Comparison of ENCODE assay signal across 9 cellular contexts in the genomic region with DNA sequence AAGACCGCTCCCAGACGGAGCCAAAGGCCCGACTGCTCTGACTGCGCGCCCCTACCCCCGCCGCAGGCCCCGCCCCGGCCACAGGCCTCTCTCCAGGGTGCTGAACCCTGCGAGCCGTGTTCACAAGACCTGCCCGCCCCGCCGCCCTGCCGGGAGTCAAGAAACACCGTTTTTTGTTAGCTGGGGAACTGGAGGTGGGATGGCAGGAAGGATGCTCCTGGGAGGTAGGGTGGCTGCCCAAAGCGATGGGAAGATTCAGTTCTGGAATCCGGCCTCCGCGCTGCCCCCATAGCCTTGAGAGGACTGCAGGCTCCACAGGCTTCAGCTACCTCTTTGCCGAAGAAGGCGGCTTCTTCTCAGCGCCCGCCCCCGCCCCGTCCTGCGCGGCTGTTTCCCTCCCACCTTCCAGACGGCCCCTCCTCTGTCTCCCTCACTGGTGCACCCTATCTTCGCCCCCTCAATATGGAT. TPM values are rescaled to one million over a fixed set of nuclear protein-coding genes. Genes with fewer than 3 reads are reported as not detected.
DNase-seq lines count a peak whose midpoint lies in the region; ATAC-seq, FAIRE-seq and TF ChIP-seq lines count a peak whose summit lies in the region.
"Had no signal": no experiment of that assay in that cellular context is flagged by ENCODE, and none has a peak within 500 bp of the region (broad histone marks: within the 10 kb centered on the region; RNA-seq: fewer than 3 reads in every experiment).

No MANE protein-coding gene starts in this region.

- H3K9me3 Mint-ChIP-seq in activated B cell treated with CpG ODN at 0.5 μM for 24 hours, result no peaks in the 10 kb centered on the region
- H3K9me3 Mint-ChIP-seq: stimulated activated naive CD8-positive, alpha-beta T cell treated with anti-CD3 and anti-CD28 coated beads, Interleukin-15, Interleukin-2, amounts not matched to agents 100 ng/mL and 50 ng/mL, for 24 hours had no signal

- FAIRE-seq in bronchial epithelial cell (lab: Jason Lieb, UNC), result no peak

- H3K4me3 Mint-ChIP-seq in activated B cell treated with CpG ODN at 0.5 μM for 24 hours, result no peak overlapping the region
- H3K4me3 Mint-ChIP-seq: stimulated activated naive CD8-positive, alpha-beta T cell treated with anti-CD3 and anti-CD28 coated beads, Interleukin-15, Interleukin-2, amounts not matched to agents 100 ng/mL and 50 ng/mL, for 24 hours had no signal

- H3K27me3 Mint-ChIP-seq in activated B cell treated with CpG ODN at 0.5 μM for 24 hours, result peaks cover 39% of the 10 kb centered on the region

- H3K27me3 ChIP-seq in bronchial epithelial cell (ENCODE audit: control insufficient read depth, insufficient read depth, low read length), result peaks cover 21% of the 10 kb centered on the region

- intact Hi-C loops in activated B cell treated with CpG ODN at 0.5 μM for 24 hours (cut with micrococcal nuclease), result no loop called here

- DNase-seq in SIG-M5 treated with dmso at 0.1 percent for 504 hours (lab: John Stamatoyannopoulos, UW; ENCODE audit: unreplicated experiment) (peak; percentile 15), SIG-M5 (lab: John Stamatoyannopoulos, UW) (no peak), activated B cell treated with CpG ODN at 0.5 μM for 24 hours (peak; percentile 59), bronchial epithelial cell (ENCODE audit: low read depth) (peak; percentile 27), medulla oblongata (ENCODE audit: extremely low spot score) (peak; percentile 26)
- peak; percentile 54 for DNase-seq in stimulated activated CD8-positive, alpha-beta memory T cell treated with anti-CD3 and anti-CD28 coated beads, Interleukin-7, amount 100 ng/mL, for 24 hours (ENCODE audit: low read depth)

- H3K27ac Mint-ChIP-seq in activated B cell treated with CpG ODN at 0.5 μM for 24 hours, result no peak overlapping the region
- H3K27ac Mint-ChIP-seq: stimulated activated naive CD8-positive, alpha-beta T cell treated with anti-CD3 and anti-CD28 coated beads, Interleukin-15, Interleukin-2, amounts not matched to agents 100 ng/mL and 50 ng/mL, for 24 hours had no signal

- H3K4me1 Mint-ChIP-seq in activated B cell treated with CpG ODN at 0.5 μM for 24 hours, result peaks cover 27% of the 10 kb centered on the region

- H3K36me3 Mint-ChIP-seq in activated B cell treated with CpG ODN at 0.5 μM for 24 hours (ENCODE audit: low read depth), result no peaks in the 10 kb centered on the region

- CTCF ChIA-PET in activated B cell treated with CpG ODN at 0.5 μM for 24 hours (lab: Charles Lee), result no interaction called here

- ATAC-seq in activated B cell treated with CpG ODN at 0.5 μM for 24 hours (ENCODE audit: low read depth) (peak; percentile 89), GM21515 (IDR thresholded peaks at IDR 0.05; ENCODE audit: unreplicated experiment) (no peak), GM19351 (IDR thresholded peaks at IDR 0.05; ENCODE audit: unreplicated experiment) (no peak)

- no peaks in the 10 kb centered on the region for H3K36me3 ChIP-seq in bronchial epithelial cell (ENCODE audit: control insufficient read depth, insufficient read depth, low read length)

- no peak overlapping the region for H3K4me3 ChIP-seq in bronchial epithelial cell (ENCODE audit: low read depth, low read length)

- TF ChIP-seq CTCF in activated B cell treated with CpG ODN at 0.5 μM for 24 hours (IDR thresholded peaks at IDR 0.05), result no peak
- TF ChIP-seq CTCF in bronchial epithelial cell (IDR thresholded peaks at IDR 0.05; ENCODE audit: insufficient read depth, low read length, severe bottlenecking), result no peak

- POLR2A ChIA-PET in activated B cell treated with CpG ODN at 0.5 μM for 24 hours (lab: Charles Lee), result no interaction called here

RNA-seq across cellular contexts. Expression of a gene that starts 2.7 kb away (rescaled TPM):
- 0.32 and 1.4 TPM in 2 replicates for total RNA-seq in activated B cell treated with CpG ODN at 0.5 μM for 24 hours
- 1.2 and 1.6 TPM in 2 replicates for total RNA-seq in bronchial epithelial cell
